ENCODE assay signal across 8 cellular contexts in genomic region chr21:26966978-26967913, GRCh38. TPM values are rescaled to one million over a fixed set of nuclear protein-coding genes. Genes with fewer than 3 reads are reported as not detected.
DNase-seq lines count a peak whose midpoint lies in the region; ATAC-seq and TF ChIP-seq lines count a peak whose summit lies in the region.

Gene ADAMTS5 (minus strand): TSS chr21:26967088. CDS start chr21:26966391, 697 bp downstream.

- H3K4me3 ChIP-seq in CD8-positive, alpha-beta T cell (ENCODE audit: low read depth, low read length), result no peak within 1 kb of the TSS

- no peaks in the 10 kb centered on the region for H3K9me3 Mint-ChIP-seq in progenitor cell of endocrine pancreas (ENCODE audit: low read depth)
- no peaks in the 10 kb centered on the region for H3K9me3 Mint-ChIP-seq in CD8-positive, alpha-beta T cell

- DNase-seq in NCI-H1105 treated with DMSO at 0.1 percent for 48 hours (lab: John Stamatoyannopoulos, UW) (peak; percentile 8), NCI-H1105 (lab: John Stamatoyannopoulos, UW) (no peak), Right ventricle myocardium inferior (ENCODE audit: missing footprints) (peak; percentile 81), progenitor cell of endocrine pancreas (ENCODE audit: low spot score, unreplicated experiment) (peak; percentile 20), SW480 (ENCODE audit: low spot score) (no peak)
- DNase-seq in CD8-positive, alpha-beta T cell, result no peak

- no peaks in the 10 kb centered on the region for H3K4me1 ChIP-seq in CD8-positive, alpha-beta T cell (ENCODE audit: insufficient read depth, low read length)

- H3K9me3 ChIP-seq in CD8-positive, alpha-beta T cell (ENCODE audit: low read length), result no peaks in the 10 kb centered on the region

- H3K4me3 Mint-ChIP-seq in progenitor cell of endocrine pancreas (ENCODE audit: low read depth), result peak within 1 kb of the TSS; percentile 77
- H3K4me3 Mint-ChIP-seq in CD8-positive, alpha-beta T cell, result no peak within 1 kb of the TSS

- peak within 1 kb of the TSS; percentile 73 for H3K27ac Mint-ChIP-seq in progenitor cell of endocrine pancreas
- no peak within 1 kb of the TSS for H3K27ac Mint-ChIP-seq in CD8-positive, alpha-beta T cell

- TF ChIP-seq CTCF in progenitor cell of endocrine pancreas (IDR thresholded peaks at IDR 0.05; ENCODE audit: unreplicated experiment), result no peak
- no peak for TF ChIP-seq CTCF in CD8-positive, alpha-beta T cell (IDR thresholded peaks at IDR 0.05)

- H3K27me3 Mint-ChIP-seq in progenitor cell of endocrine pancreas, result peaks cover 83% of the 10 kb centered on the region
- H3K27me3 Mint-ChIP-seq in CD8-positive, alpha-beta T cell (ENCODE audit: low read depth), result peaks cover 36% of the 10 kb centered on the region

- POLR2A ChIA-PET in CD8-positive, alpha-beta T cell (lab: Charles Lee), result no interaction called here

- H3K27ac ChIP-seq in CD8-positive, alpha-beta T cell (ENCODE audit: low read depth, low read length), result no peak within 1 kb of the TSS

- H3K4me1 Mint-ChIP-seq in progenitor cell of endocrine pancreas (ENCODE audit: low read depth), result peaks cover 10% of the 10 kb centered on the region
- H3K4me1 Mint-ChIP-seq in CD8-positive, alpha-beta T cell (ENCODE audit: low read depth), result peaks cover 2% of the 10 kb centered on the region

- CTCF ChIA-PET in CD8-positive, alpha-beta T cell (lab: Charles Lee), result no interaction called here

- H3K36me3 ChIP-seq in CD8-positive, alpha-beta T cell (ENCODE audit: insufficient read depth, low read length), result no peaks in the 10 kb centered on the region

- ATAC-seq in SK-N-SH treated with all-trans-retinoic acid at 6 μM for 48 hours, result peak; percentile 78
- ATAC-seq in Right ventricle myocardium inferior, result peak; percentile 45
- ATAC-seq in GM21619 (IDR thresholded peaks at IDR 0.05; ENCODE audit: unreplicated experiment), result no peak
- no peak for ATAC-seq in CD8-positive, alpha-beta T cell

- H3K27me3 ChIP-seq in CD8-positive, alpha-beta T cell (ENCODE audit: insufficient read depth, low read length), result no peaks in the 10 kb centered on the region

- no peaks in the 10 kb centered on the region for H3K36me3 Mint-ChIP-seq in progenitor cell of endocrine pancreas (ENCODE audit: insufficient read depth)
- no peaks in the 10 kb centered on the region for H3K36me3 Mint-ChIP-seq in CD8-positive, alpha-beta T cell

- intact Hi-C loops in Right ventricle myocardium inferior (cut with DNase I), result loop anchor here (10.0 kb wide), 1 partner anchor 138 kb away; no protein-coding TSS in a partner anchor
- intact Hi-C loops in CD8-positive, alpha-beta T cell (cut with DNase I, micrococcal nuclease), result no loop called here

TF ChIP-seq in SK-N-SH treated with all-trans-retinoic acid at 6 μM for 48 hours, 23 proteins besides CTCF, POLR2A, EP300 and RAD21:
- no peak for TF ChIP-seq ZNF565 (CRISPR knock-in tag; conservative IDR thresholded peaks at IDR 0.05; ENCODE audit: low read depth)
- no peak for TF ChIP-seq CREB5 (CRISPR knock-in tag; IDR thresholded peaks at IDR 0.05; ENCODE audit: low read depth)
- TF ChIP-seq TSHZ2 (CRISPR knock-in tag; IDR thresholded peaks at IDR 0.05), result peak; percentile 48; the same call in 1 of the 2 replicates
- TF ChIP-seq, protein P1, sequence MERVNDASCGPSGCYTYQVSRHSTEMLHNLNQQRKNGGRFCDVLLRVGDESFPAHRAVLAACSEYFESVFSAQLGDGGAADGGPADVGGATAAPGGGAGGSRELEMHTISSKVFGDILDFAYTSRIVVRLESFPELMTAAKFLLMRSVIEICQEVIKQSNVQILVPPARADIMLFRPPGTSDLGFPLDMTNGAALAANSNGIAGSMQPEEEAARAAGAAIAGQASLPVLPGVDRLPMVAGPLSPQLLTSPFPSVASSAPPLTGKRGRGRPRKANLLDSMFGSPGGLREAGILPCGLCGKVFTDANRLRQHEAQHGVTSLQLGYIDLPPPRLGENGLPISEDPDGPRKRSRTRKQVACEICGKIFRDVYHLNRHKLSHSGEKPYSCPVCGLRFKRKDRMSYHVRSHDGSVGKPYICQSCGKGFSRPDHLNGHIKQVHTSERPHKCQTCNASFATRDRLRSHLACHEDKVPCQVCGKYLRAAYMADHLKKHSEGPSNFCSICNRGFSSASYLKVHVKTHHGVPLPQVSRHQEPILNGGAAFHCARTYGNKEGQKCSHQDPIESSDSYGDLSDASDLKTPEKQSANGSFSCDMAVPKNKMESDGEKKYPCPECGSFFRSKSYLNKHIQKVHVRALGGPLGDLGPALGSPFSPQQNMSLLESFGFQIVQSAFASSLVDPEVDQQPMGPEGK (CRISPR knock-in tag; IDR thresholded peaks at IDR 0.05; ENCODE audit: borderline replicate concordance), result 0 out of 2 replicates have a peak, but pooled peaks have one; percentile 10
- TF ChIP-seq ISL1 (CRISPR knock-in tag; IDR thresholded peaks at IDR 0.05), result no peak
- no peak for TF ChIP-seq TCF4 (CRISPR knock-in tag; IDR thresholded peaks at IDR 0.05; ENCODE audit: borderline replicate concordance)
- TF ChIP-seq GLIS3 (CRISPR knock-in tag; IDR thresholded peaks at IDR 0.05), result no peak
- TF ChIP-seq TOX (CRISPR knock-in tag; IDR thresholded peaks at IDR 0.05; ENCODE audit: borderline replicate concordance), result no peak
- no peak for TF ChIP-seq RARB (CRISPR knock-in tag; IDR thresholded peaks at IDR 0.05)
TF ChIP-seq in SK-N-SH treated with all-trans-retinoic acid at 6 μM for 48 hours: peak in this region for 2.

RNA-seq across cellular contexts. Expression of gene ADAMTS5, which starts in this region (rescaled TPM):
- total RNA-seq in Right ventricle myocardium inferior (3.6 TPM), progenitor cell of endocrine pancreas (3.2 and 6.3 TPM in 2 replicates)
- not detected for total RNA-seq in CD8-positive, alpha-beta T cell

Comparison
In these comparisons a context has a peak if more than half of its experiments do, and no peak if none do; other contexts are left out.
1. DNase-seq: peak in NCI-H1105 treated with DMSO at 0.1 percent for 48 hours (single experiment), Right ventricle myocardium inferior (single experiment) and progenitor cell of endocrine pancreas (single experiment); none in NCI-H1105 (single experiment), SW480 (single experiment) and CD8-positive, alpha-beta T cell (0 of 7).
2. ATAC-seq: peak in SK-N-SH treated with all-trans-retinoic acid at 6 μM for 48 hours (single experiment) and Right ventricle myocardium inferior (single experiment); none in GM21619 (single experiment) and CD8-positive, alpha-beta T cell (single experiment).